13 cellular contexts compared by ENCODE assay signal in the genomic region with DNA sequence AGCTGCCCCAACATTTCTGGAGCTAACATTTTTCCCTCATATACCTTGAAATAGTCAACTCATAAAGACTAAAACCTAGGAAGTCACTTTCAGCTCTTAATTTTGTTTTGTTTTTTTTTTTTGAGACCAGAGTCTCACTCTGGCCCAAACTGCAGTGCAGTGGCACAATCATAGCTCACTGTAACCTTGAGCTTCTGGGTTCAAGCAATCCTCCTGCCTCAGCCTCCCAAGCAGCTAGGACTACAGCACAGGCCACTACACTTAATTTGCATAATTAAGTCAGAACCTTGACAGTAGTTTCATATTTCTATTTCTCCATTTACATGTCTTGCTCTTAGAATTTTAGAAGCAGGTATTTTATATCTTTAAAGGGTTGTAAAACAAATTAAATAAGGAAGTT.
"Had no signal": no experiment of that assay in that cellular context is flagged by ENCODE, and none has a peak within 500 bp of the region (broad histone marks: within the 10 kb centered on the region; RNA-seq: fewer than 3 reads in every experiment).

No MANE protein-coding gene starts in this region.

- H3K36me3 Mint-ChIP-seq: activated CD4-positive, alpha-beta memory T cell treated with anti-CD3 and anti-CD28 coated beads for 36 hours had no signal

- H3K4me3 Mint-ChIP-seq: activated CD4-positive, alpha-beta memory T cell treated with anti-CD3 and anti-CD28 coated beads for 36 hours; activated naive CD4-positive, alpha-beta T cell treated with anti-CD3 and anti-CD28 coated beads, Interleukin-2, amount 10 ng/mL, durations not matched to agents 7 days and 5 days had no signal

- DNase-seq: activated CD4-positive, alpha-beta memory T cell treated with anti-CD3 and anti-CD28 coated beads for 36 hours; activated naive CD4-positive, alpha-beta T cell treated with anti-CD3 and anti-CD28 coated beads, Interleukin-2, amount 10 ng/mL, durations not matched to agents 7 days and 5 days; caudate nucleus; cortex of kidney; effector CD8-positive, alpha-beta T cell; glutamatergic neuron; midbrain; posterior cingulate gyrus; small intestine; T1000 had no signal

- H3K27me3 ChIP-seq: neutrophil, right atrium auricular region, tibial nerve had no signal

- H3K9me3 ChIP-seq: neutrophil, right atrium auricular region, tibial nerve had no signal

- H3K36me3 ChIP-seq: neutrophil, right atrium auricular region, tibial nerve had no signal

- H3K27ac ChIP-seq: neutrophil, right atrium auricular region, tibial nerve had no signal

- FAIRE-seq: small intestine had no signal

- H3K27me3 Mint-ChIP-seq: activated CD4-positive, alpha-beta memory T cell treated with anti-CD3 and anti-CD28 coated beads for 36 hours; activated naive CD4-positive, alpha-beta T cell treated with anti-CD3 and anti-CD28 coated beads, Interleukin-2, amount 10 ng/mL, durations not matched to agents 7 days and 5 days had no signal

- H3K27ac Mint-ChIP-seq: activated CD4-positive, alpha-beta memory T cell treated with anti-CD3 and anti-CD28 coated beads for 36 hours; activated naive CD4-positive, alpha-beta T cell treated with anti-CD3 and anti-CD28 coated beads, Interleukin-2, amount 10 ng/mL, durations not matched to agents 7 days and 5 days had no signal

- H3K9me3 Mint-ChIP-seq: activated CD4-positive, alpha-beta memory T cell treated with anti-CD3 and anti-CD28 coated beads for 36 hours; activated naive CD4-positive, alpha-beta T cell treated with anti-CD3 and anti-CD28 coated beads, Interleukin-2, amount 10 ng/mL, durations not matched to agents 7 days and 5 days had no signal

- H3K4me3 ChIP-seq: right atrium auricular region, tibial nerve had no signal
